In the genomic region with DNA sequence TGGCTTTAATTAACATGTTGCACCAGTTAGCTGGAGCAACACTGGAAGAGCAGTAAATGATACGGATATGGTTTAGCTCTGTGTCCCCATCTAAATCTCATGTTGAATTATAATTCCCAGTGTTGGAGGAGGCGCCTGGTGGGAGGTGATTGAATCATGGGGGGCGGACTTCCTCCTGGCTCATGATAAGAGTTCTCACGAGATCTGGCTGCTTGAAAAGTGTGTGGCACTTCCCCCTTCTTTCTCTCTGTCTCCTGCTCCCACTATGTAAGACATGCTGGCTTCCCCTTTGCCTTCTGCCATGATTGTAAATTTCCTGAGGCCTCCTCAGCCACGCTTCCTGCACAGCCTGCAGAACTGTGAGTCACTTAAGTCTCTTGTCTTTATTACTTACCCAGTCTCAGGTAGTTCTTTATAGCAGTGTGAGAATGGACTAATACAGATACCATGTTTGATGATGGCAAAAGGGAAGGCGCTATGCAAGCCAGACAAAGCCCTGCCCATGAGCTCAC, we compare ENCODE assay signal across 2 cellular contexts.
TF ChIP-seq lines count a peak whose summit lies in the region.

No MANE protein-coding gene starts in this region.

TF ChIP-seq in endothelial cell of umbilical vein, 7 proteins besides CTCF, POLR2A, EP300 and RAD21 (continued from another document):
- TF ChIP-seq JUN (IDR thresholded peaks at IDR 0.05; ENCODE audit: borderline replicate concordance, insufficient read depth, insufficient read length, low read depth) (no peak), GATA2 (IDR thresholded peaks at IDR 0.05; ENCODE audit: insufficient read depth, insufficient read length, low read depth, low read length) (no peak), EZH2 (IDR thresholded peaks at IDR 0.05; ENCODE audit: borderline replicate concordance, low read depth, low read length, severe bottlenecking) (no peak), MYC (IDR thresholded peaks at IDR 0.05; ENCODE audit: low read depth, low read length) (no peak), FOS (IDR thresholded peaks at IDR 0.05; ENCODE audit: borderline replicate concordance, insufficient read depth, low read length) (peak; percentile 47)
- TF ChIP-seq, protein P1, sequence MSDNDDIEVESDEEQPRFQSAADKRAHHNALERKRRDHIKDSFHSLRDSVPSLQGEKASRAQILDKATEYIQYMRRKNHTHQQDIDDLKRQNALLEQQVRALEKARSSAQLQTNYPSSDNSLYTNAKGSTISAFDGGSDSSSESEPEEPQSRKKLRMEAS (IDR thresholded peaks at IDR 0.05; ENCODE audit: insufficient read depth, insufficient read length): no peak

TF ChIP-seq in HepG2, 621 proteins besides CTCF, POLR2A, EP300 and RAD21:
- TF ChIP-seq, protein P2, sequence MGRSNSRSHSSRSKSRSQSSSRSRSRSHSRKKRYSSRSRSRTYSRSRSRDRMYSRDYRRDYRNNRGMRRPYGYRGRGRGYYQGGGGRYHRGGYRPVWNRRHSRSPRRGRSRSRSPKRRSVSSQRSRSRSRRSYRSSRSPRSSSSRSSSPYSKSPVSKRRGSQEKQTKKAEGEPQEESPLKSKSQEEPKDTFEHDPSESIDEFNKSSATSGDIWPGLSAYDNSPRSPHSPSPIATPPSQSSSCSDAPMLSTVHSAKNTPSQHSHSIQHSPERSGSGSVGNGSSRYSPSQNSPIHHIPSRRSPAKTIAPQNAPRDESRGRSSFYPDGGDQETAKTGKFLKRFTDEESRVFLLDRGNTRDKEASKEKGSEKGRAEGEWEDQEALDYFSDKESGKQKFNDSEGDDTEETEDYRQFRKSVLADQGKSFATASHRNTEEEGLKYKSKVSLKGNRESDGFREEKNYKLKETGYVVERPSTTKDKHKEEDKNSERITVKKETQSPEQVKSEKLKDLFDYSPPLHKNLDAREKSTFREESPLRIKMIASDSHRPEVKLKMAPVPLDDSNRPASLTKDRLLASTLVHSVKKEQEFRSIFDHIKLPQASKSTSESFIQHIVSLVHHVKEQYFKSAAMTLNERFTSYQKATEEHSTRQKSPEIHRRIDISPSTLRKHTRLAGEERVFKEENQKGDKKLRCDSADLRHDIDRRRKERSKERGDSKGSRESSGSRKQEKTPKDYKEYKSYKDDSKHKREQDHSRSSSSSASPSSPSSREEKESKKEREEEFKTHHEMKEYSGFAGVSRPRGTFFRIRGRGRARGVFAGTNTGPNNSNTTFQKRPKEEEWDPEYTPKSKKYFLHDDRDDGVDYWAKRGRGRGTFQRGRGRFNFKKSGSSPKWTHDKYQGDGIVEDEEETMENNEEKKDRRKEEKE (IDR thresholded peaks at IDR 0.05): no peak
- TF ChIP-seq ZBTB3 (CRISPR knock-in tag; IDR thresholded peaks at IDR 0.05; ENCODE audit: borderline replicate concordance, low read depth): no peak
- no peak for TF ChIP-seq KDM4B (CRISPR knock-in tag; IDR thresholded peaks at IDR 0.05)
- TF ChIP-seq HNRNPLL (IDR thresholded peaks at IDR 0.05; ENCODE audit: low read depth, low read length, poor library complexity, severe bottlenecking): no peak
- TF ChIP-seq, protein P3, sequence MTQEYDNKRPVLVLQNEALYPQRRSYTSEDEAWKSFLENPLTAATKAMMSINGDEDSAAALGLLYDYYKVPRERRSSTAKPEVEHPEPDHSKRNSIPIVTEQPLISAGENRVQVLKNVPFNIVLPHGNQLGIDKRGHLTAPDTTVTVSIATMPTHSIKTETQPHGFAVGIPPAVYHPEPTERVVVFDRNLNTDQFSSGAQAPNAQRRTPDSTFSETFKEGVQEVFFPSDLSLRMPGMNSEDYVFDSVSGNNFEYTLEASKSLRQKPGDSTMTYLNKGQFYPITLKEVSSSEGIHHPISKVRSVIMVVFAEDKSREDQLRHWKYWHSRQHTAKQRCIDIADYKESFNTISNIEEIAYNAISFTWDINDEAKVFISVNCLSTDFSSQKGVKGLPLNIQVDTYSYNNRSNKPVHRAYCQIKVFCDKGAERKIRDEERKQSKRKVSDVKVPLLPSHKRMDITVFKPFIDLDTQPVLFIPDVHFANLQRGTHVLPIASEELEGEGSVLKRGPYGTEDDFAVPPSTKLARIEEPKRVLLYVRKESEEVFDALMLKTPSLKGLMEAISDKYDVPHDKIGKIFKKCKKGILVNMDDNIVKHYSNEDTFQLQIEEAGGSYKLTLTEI (CRISPR knock-in tag; conservative IDR thresholded peaks at IDR 0.05): no peak
- TF ChIP-seq, protein P4, sequence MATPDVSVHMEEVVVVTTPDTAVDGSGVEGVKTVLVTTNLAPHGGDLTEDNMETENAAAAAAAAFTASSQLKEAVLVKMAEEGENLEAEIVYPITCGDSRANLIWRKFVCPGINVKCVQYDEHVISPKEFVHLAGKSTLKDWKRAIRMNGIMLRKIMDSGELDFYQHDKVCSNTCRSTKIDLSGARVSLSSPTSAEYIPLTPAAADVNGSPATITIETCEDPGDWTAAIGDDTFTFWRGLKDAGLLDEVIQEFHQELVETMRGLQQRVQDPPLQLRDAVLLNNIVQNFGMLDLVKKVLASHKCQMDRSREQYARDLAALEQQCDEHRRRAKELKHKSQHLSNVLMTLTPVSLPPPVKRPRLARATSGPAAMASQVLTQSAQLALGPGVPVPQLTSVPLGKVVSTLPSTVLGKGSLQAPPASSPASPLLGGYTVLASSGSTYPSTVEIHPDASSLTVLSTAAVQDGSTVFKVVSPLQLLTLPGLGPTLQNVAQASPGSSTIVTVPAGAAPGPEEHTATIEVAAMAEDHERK (CRISPR knock-in tag; IDR thresholded peaks at IDR 0.05; ENCODE audit: low read depth): no peak
- TF ChIP-seq CBX5 (CRISPR knock-in tag; IDR thresholded peaks at IDR 0.05; ENCODE audit: borderline replicate concordance): no peak
- TF ChIP-seq, protein P5, sequence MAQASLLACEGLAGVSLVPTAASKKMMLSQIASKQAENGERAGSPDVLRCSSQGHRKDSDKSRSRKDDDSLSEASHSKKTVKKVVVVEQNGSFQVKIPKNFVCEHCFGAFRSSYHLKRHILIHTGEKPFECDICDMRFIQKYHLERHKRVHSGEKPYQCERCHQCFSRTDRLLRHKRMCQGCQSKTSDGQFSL (CRISPR knock-in tag; IDR thresholded peaks at IDR 0.05): no peak
- no peak for TF ChIP-seq ZNF143 (CRISPR knock-in tag; IDR thresholded peaks at IDR 0.05)
- TF ChIP-seq PHF20 (CRISPR knock-in tag; IDR thresholded peaks at IDR 0.05): no peak
